In genomic region chr4:168604496-168605373, GRCh38 we compare ENCODE assay signal across 11 cellular contexts.
DNase-seq lines count a peak whose midpoint lies in the region; ATAC-seq and TF ChIP-seq lines count a peak whose summit lies in the region.
"Had no signal": no experiment of that assay in that cellular context is flagged by ENCODE, and none has a peak within 500 bp of the region (broad histone marks: within the 10 kb centered on the region; RNA-seq: fewer than 3 reads in every experiment).

No MANE protein-coding gene starts in this region.

- H3K9me3 ChIP-seq in neuron (ENCODE audit: low read length) (no peaks in the 10 kb centered on the region), mucosa of descending colon (no peaks in the 10 kb centered on the region)

- intact Hi-C loops in mucosa of descending colon (cut with DNase I, micrococcal nuclease) = no loop called here

- H3K36me3 ChIP-seq in neuron (ENCODE audit: insufficient read depth, low read length) = no peaks in the 10 kb centered on the region
- H3K36me3 ChIP-seq in mucosa of descending colon (ENCODE audit: low read depth) = no peaks in the 10 kb centered on the region

- H3K4me3 ChIP-seq in neuron (ENCODE audit: low read length) (peak overlapping the region; percentile 3), mucosa of descending colon (no peak overlapping the region)

- DNase-seq in COLO829 (ENCODE audit: low spot score) (peak; percentile 93), RPMI7951 (ENCODE audit: low read depth) (peak; percentile 85), fibroblast of peridontal ligament (ENCODE audit: extremely low read depth) (peak; percentile 72), mucosa of descending colon (no peak), GM20000 (ENCODE audit: low spot score) (no peak)
- DNase-seq: activated T-cell treated with anti-CD3 and anti-CD28 coated beads, Interleukin-2, amount 50 U/mL, for 4 hours; CD8-positive, alpha-beta memory T cell; NCI-H526 had no signal

- TF ChIP-seq CTCF in mucosa of descending colon (IDR thresholded peaks at IDR 0.05) (no peak), GM20000 (IDR thresholded peaks at IDR 0.05; ENCODE audit: extremely low read depth, missing control alignments) (no peak)

- H2AFZ ChIP-seq in neuron (ENCODE audit: low read depth, low read length) = peak overlapping the region; percentile 42

- ATAC-seq in GM18909 (IDR thresholded peaks at IDR 0.05; ENCODE audit: poor library complexity, unreplicated experiment) = no peak
- no peak for ATAC-seq in mucosa of descending colon
- no peak for ATAC-seq in HG02852 (IDR thresholded peaks at IDR 0.05; ENCODE audit: unreplicated experiment)
- ATAC-seq: activated T-cell treated with anti-CD3 and anti-CD28 coated beads, Interleukin-2, amount 50 U/mL, for 4 hours had no signal

- H3K27me3 ChIP-seq in neuron (ENCODE audit: insufficient read depth, low read length) = no peaks in the 10 kb centered on the region

- H3K4me1 ChIP-seq in neuron (ENCODE audit: insufficient read depth, low read length) (peaks cover 18% of the 10 kb centered on the region), mucosa of descending colon (ENCODE audit: low read depth) (no peaks in the 10 kb centered on the region)

Comparison
In these comparisons a context has a peak if more than half of its experiments do, and no peak if none do; other contexts are left out.
1. DNase-seq: peak in COLO829 (single experiment), RPMI7951 (single experiment) and fibroblast of peridontal ligament (single experiment); none in mucosa of descending colon (0 of 3) and GM20000 (single experiment).